In genomic region chr14:90344920-90345557, GRCh38 we compare ENCODE assay signal across 1 cellular context.
TF ChIP-seq lines count a peak whose summit lies in the region.

No MANE protein-coding gene starts in this region.

TF ChIP-seq in GM23338, 12 proteins besides CTCF, POLR2A, EP300 and RAD21 (continued from another document):
- TF ChIP-seq, protein P1, sequence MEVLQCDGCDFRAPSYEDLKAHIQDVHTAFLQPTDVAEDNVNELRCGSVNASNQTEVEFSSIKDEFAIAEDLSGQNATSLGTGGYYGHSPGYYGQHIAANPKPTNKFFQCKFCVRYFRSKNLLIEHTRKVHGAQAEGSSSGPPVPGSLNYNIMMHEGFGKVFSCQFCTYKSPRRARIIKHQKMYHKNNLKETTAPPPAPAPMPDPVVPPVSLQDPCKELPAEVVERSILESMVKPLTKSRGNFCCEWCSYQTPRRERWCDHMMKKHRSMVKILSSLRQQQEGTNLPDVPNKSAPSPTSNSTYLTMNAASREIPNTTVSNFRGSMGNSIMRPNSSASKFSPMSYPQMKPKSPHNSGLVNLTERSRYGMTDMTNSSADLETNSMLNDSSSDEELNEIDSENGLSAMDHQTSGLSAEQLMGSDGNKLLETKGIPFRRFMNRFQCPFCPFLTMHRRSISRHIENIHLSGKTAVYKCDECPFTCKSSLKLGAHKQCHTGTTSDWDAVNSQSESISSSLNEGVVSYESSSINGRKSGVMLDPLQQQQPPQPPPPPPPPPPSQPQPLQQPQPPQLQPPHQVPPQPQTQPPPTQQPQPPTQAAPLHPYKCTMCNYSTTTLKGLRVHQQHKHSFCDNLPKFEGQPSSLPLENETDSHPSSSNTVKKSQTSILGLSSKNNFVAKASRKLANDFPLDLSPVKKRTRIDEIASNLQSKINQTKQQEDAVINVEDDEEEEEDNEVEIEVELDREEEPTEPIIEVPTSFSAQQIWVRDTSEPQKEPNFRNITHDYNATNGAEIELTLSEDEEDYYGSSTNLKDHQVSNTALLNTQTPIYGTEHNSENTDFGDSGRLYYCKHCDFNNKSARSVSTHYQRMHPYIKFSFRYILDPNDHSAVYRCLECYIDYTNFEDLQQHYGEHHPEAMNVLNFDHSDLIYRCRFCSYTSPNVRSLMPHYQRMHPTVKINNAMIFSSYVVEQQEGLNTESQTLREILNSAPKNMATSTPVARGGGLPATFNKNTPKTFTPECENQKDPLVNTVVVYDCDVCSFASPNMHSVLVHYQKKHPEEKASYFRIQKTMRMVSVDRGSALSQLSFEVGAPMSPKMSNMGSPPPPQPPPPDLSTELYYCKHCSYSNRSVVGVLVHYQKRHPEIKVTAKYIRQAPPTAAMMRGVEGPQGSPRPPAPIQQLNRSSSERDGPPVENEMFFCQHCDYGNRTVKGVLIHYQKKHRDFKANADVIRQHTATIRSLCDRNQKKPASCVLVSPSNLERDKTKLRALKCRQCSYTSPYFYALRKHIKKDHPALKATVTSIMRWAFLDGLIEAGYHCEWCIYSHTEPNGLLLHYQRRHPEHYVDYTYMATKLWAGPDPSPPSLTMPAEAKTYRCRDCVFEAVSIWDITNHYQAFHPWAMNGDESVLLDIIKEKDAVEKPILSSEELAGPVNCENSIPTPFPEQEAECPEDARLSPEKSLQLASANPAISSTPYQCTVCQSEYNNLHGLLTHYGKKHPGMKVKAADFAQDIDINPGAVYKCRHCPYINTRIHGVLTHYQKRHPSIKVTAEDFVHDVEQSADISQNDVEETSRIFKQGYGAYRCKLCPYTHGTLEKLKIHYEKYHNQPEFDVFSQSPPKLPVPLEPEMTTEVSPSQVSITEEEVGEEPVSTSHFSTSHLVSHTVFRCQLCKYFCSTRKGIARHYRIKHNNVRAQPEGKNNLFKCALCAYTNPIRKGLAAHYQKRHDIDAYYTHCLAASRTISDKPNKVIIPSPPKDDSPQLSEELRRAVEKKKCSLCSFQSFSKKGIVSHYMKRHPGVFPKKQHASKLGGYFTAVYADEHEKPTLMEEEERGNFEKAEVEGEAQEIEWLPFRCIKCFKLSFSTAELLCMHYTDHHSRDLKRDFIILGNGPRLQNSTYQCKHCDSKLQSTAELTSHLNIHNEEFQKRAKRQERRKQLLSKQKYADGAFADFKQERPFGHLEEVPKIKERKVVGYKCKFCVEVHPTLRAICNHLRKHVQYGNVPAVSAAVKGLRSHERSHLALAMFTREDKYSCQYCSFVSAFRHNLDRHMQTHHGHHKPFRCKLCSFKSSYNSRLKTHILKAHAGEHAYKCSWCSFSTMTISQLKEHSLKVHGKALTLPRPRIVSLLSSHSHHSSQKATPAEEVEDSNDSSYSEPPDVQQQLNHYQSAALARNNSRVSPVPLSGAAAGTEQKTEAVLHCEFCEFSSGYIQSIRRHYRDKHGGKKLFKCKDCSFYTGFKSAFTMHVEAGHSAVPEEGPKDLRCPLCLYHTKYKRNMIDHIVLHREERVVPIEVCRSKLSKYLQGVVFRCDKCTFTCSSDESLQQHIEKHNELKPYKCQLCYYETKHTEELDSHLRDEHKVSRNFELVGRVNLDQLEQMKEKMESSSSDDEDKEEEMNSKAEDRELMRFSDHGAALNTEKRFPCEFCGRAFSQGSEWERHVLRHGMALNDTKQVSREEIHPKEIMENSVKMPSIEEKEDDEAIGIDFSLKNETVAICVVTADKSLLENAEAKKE (CRISPR knock-in tag; IDR thresholded peaks at IDR 0.05) = no peak
- TF ChIP-seq ZNF114 (CRISPR knock-in tag; IDR thresholded peaks at IDR 0.05) (no peak), STAT1 (IDR thresholded peaks at IDR 0.05; ENCODE audit: unreplicated experiment) (no peak), JUNB (IDR thresholded peaks at IDR 0.05; ENCODE audit: unreplicated experiment) (no peak)
TF ChIP-seq in GM23338: peak in this region for 0.
